ENCODE assay signal across 1 cellular context in the genomic region with DNA sequence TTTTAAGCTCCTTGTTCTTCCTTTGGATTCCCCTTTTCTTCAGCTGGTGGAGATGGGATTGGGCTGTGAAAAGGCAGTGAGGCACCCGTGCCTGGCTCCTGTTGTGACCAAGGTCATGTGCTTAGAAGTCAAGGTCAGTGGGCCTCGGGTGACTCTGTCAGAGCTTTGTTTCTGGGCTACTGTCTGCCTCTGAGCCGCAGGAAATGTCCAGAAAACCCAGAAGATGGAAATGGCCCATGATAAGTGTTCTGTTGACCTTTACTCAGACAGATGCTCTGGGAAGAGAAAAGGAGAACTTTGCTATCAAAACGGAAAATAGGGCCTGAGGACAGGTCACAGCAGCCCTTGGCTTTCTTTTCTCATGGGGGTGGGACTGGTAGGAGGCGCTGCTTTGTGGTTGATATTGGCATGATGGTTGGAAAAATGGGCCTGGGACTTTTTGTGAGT.
A peak's percentile ranks its signal among the peaks of the same experiment; 100 is the strongest.
TF ChIP-seq lines count a peak whose summit lies in the region.

No MANE protein-coding gene starts in this region.

TF ChIP-seq in GM12878, 131 proteins besides CTCF, POLR2A, EP300 and RAD21 (continued from another document):
- TF ChIP-seq, protein P1, sequence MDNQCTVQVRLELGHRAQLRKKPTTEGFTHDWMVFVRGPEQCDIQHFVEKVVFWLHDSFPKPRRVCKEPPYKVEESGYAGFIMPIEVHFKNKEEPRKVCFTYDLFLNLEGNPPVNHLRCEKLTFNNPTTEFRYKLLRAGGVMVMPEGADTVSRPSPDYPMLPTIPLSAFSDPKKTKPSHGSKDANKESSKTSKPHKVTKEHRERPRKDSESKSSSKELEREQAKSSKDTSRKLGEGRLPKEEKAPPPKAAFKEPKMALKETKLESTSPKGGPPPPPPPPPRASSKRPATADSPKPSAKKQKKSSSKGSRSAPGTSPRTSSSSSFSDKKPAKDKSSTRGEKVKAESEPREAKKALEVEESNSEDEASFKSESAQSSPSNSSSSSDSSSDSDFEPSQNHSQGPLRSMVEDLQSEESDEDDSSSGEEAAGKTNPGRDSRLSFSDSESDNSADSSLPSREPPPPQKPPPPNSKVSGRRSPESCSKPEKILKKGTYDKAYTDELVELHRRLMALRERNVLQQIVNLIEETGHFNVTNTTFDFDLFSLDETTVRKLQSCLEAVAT (IDR thresholded peaks at IDR 0.05), result no peak
- peak; percentile 49 for TF ChIP-seq NR2F1 (conservative IDR thresholded peaks at IDR 0.05)
- no peak for TF ChIP-seq MTA3 (IDR thresholded peaks at IDR 0.05; ENCODE audit: borderline replicate concordance, low read length)
- TF ChIP-seq CEBPB (IDR thresholded peaks at IDR 0.05; ENCODE audit: borderline replicate concordance in 1 of 2, low read depth in 2 of 2, low read length in 2 of 2), result no peak
- TF ChIP-seq YY1 (IDR thresholded peaks at IDR 0.05; ENCODE audit: low read depth, low read length), result no peak
- TF ChIP-seq EZH2 (IDR thresholded peaks at IDR 0.05; ENCODE audit: borderline replicate concordance, control insufficient read depth, low read depth, low read length), result no peak
- TF ChIP-seq RAD51 (IDR thresholded peaks at IDR 0.05), result no peak
- TF ChIP-seq POLR2AphosphoS2 (IDR thresholded peaks at IDR 0.05; ENCODE audit: low read depth, low read length), result no peak
- TF ChIP-seq, protein P2, sequence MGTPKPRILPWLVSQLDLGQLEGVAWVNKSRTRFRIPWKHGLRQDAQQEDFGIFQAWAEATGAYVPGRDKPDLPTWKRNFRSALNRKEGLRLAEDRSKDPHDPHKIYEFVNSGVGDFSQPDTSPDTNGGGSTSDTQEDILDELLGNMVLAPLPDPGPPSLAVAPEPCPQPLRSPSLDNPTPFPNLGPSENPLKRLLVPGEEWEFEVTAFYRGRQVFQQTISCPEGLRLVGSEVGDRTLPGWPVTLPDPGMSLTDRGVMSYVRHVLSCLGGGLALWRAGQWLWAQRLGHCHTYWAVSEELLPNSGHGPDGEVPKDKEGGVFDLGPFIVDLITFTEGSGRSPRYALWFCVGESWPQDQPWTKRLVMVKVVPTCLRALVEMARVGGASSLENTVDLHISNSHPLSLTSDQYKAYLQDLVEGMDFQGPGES (IDR thresholded peaks at IDR 0.05), result no peak
- TF ChIP-seq, protein P3, sequence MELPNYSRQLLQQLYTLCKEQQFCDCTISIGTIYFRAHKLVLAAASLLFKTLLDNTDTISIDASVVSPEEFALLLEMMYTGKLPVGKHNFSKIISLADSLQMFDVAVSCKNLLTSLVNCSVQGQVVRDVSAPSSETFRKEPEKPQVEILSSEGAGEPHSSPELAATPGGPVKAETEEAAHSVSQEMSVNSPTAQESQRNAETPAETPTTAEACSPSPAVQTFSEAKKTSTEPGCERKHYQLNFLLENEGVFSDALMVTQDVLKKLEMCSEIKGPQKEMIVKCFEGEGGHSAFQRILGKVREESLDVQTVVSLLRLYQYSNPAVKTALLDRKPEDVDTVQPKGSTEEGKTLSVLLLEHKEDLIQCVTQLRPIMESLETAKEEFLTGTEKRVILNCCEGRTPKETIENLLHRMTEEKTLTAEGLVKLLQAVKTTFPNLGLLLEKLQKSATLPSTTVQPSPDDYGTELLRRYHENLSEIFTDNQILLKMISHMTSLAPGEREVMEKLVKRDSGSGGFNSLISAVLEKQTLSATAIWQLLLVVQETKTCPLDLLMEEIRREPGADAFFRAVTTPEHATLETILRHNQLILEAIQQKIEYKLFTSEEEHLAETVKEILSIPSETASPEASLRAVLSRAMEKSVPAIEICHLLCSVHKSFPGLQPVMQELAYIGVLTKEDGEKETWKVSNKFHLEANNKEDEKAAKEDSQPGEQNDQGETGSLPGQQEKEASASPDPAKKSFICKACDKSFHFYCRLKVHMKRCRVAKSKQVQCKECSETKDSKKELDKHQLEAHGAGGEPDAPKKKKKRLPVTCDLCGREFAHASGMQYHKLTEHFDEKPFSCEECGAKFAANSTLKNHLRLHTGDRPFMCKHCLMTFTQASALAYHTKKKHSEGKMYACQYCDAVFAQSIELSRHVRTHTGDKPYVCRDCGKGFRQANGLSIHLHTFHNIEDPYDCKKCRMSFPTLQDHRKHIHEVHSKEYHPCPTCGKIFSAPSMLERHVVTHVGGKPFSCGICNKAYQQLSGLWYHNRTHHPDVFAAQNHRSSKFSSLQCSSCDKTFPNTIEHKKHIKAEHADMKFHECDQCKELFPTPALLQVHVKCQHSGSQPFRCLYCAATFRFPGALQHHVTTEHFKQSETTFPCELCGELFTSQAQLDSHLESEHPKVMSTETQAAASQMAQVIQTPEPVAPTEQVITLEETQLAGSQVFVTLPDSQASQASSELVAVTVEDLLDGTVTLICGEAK (IDR thresholded peaks at IDR 0.05; ENCODE audit: borderline replicate concordance), result no peak
- TF ChIP-seq NRF1 (conservative IDR thresholded peaks at IDR 0.05; ENCODE audit: low read depth, low read length), result no peak
- peak; percentile 25 to 50; a peak in 2 of 4 replicates for TF ChIP-seq BHLHE40 (IDR thresholded peaks at IDR 0.05; ENCODE audit: borderline replicate concordance in 1 of 2, low read depth in 2 of 2, low read length in 1 of 2)
- TF ChIP-seq SREBF1 (IDR thresholded peaks at IDR 0.05; ENCODE audit: low read length), result no peak
- TF ChIP-seq TAF1 (IDR thresholded peaks at IDR 0.05; ENCODE audit: borderline replicate concordance, low read depth, low read length), result no peak
- no peak for TF ChIP-seq KLF5 (IDR thresholded peaks at IDR 0.05; ENCODE audit: partially characterized antibody)
- TF ChIP-seq CREB1 (IDR thresholded peaks at IDR 0.05; ENCODE audit: low read depth), result no peak
- TF ChIP-seq NR2C1 (IDR thresholded peaks at IDR 0.05), result no peak
- no peak for TF ChIP-seq RELA (IDR thresholded peaks at IDR 0.05; ENCODE audit: borderline replicate concordance, partially characterized antibody)
- no peak for TF ChIP-seq SP1 (IDR thresholded peaks at IDR 0.05; ENCODE audit: low read depth, low read length)
- no peak for TF ChIP-seq SMAD5 (IDR thresholded peaks at IDR 0.05; ENCODE audit: low read depth)
- TF ChIP-seq TCF3 (IDR thresholded peaks at IDR 0.05; ENCODE audit: borderline replicate concordance, insufficient read depth, low read depth, low read length), result no peak
- TF ChIP-seq MTA2 (IDR thresholded peaks at IDR 0.05; ENCODE audit: low read depth), result no peak
- no peak for TF ChIP-seq CBFB (IDR thresholded peaks at IDR 0.05; ENCODE audit: low read depth)
- no peak for TF ChIP-seq BMI1 (IDR thresholded peaks at IDR 0.05; ENCODE audit: borderline replicate concordance)
